In the genomic region with DNA sequence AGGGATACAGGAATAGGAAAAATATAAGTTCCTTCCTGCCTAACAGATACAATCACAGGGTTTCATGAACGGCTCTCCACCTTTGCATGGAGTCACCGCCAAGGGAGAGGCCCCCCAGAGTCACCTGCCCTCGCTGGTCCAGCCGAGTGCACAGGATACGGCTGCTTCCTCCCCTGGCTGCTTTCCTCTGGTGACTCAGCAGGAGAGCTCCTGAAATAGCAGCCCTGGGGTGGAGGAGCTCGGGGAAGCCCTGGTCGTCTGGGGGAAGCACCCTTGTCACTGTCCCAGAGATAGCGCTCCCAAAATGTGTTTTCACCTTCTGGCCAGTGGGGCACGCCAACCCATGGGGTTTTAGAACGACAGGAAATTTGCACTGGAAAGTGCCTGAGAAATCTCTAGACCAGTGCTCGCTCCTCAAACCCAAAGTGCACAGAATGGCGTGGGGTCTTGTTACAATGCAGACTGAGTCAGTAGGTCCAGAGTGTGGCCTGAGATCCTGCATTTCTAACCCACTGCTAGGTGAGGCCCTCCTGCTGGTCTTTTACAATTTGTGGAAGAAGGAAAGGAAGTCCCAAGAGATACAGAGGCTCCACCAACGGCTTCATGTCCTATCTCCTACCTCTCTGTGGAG, we compare ENCODE assay signal across 1 cellular context.
TF ChIP-seq lines count a peak whose summit lies in the region.

No MANE protein-coding gene starts in this region.

TF ChIP-seq in HepG2, 621 proteins besides CTCF, POLR2A, EP300 and RAD21 (continued from another document and continues in another):
- TF ChIP-seq, protein P1, sequence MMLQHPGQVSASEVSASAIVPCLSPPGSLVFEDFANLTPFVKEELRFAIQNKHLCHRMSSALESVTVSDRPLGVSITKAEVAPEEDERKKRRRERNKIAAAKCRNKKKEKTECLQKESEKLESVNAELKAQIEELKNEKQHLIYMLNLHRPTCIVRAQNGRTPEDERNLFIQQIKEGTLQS (CRISPR knock-in tag; IDR thresholded peaks at IDR 0.05): no peak
- TF ChIP-seq RBM22 (optimal IDR thresholded peaks at IDR 0.05; ENCODE audit: low read length): no peak
- TF ChIP-seq THYN1 (CRISPR knock-in tag; IDR thresholded peaks at IDR 0.05; ENCODE audit: borderline replicate concordance, low read depth): no peak
- TF ChIP-seq ZNF138 (CRISPR knock-in tag; IDR thresholded peaks at IDR 0.05; ENCODE audit: low read depth): no peak
- TF ChIP-seq MTA1 (CRISPR knock-in tag; IDR thresholded peaks at IDR 0.05; ENCODE audit: borderline replicate concordance): no peak
- TF ChIP-seq SNAPC2 (CRISPR knock-in tag; IDR thresholded peaks at IDR 0.05): no peak
- TF ChIP-seq ZBTB8A (CRISPR knock-in tag; IDR thresholded peaks at IDR 0.05; ENCODE audit: borderline replicate concordance, low read depth): no peak
- TF ChIP-seq STAG1 (CRISPR knock-in tag; IDR thresholded peaks at IDR 0.05): 0 out of 2 replicates have a peak, but pooled peaks have one; percentile 14
- TF ChIP-seq, protein P2, sequence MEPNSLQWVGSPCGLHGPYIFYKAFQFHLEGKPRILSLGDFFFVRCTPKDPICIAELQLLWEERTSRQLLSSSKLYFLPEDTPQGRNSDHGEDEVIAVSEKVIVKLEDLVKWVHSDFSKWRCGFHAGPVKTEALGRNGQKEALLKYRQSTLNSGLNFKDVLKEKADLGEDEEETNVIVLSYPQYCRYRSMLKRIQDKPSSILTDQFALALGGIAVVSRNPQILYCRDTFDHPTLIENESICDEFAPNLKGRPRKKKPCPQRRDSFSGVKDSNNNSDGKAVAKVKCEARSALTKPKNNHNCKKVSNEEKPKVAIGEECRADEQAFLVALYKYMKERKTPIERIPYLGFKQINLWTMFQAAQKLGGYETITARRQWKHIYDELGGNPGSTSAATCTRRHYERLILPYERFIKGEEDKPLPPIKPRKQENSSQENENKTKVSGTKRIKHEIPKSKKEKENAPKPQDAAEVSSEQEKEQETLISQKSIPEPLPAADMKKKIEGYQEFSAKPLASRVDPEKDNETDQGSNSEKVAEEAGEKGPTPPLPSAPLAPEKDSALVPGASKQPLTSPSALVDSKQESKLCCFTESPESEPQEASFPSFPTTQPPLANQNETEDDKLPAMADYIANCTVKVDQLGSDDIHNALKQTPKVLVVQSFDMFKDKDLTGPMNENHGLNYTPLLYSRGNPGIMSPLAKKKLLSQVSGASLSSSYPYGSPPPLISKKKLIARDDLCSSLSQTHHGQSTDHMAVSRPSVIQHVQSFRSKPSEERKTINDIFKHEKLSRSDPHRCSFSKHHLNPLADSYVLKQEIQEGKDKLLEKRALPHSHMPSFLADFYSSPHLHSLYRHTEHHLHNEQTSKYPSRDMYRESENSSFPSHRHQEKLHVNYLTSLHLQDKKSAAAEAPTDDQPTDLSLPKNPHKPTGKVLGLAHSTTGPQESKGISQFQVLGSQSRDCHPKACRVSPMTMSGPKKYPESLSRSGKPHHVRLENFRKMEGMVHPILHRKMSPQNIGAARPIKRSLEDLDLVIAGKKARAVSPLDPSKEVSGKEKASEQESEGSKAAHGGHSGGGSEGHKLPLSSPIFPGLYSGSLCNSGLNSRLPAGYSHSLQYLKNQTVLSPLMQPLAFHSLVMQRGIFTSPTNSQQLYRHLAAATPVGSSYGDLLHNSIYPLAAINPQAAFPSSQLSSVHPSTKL (CRISPR knock-in tag; IDR thresholded peaks at IDR 0.05): peak; percentile 32; the same call in 1 of the 2 replicates
- TF ChIP-seq ZBTB7B (CRISPR knock-in tag; IDR thresholded peaks at IDR 0.05): no peak
- TF ChIP-seq KAT7 (CRISPR knock-in tag; IDR thresholded peaks at IDR 0.05; ENCODE audit: borderline replicate concordance): no peak
- TF ChIP-seq, protein P3, sequence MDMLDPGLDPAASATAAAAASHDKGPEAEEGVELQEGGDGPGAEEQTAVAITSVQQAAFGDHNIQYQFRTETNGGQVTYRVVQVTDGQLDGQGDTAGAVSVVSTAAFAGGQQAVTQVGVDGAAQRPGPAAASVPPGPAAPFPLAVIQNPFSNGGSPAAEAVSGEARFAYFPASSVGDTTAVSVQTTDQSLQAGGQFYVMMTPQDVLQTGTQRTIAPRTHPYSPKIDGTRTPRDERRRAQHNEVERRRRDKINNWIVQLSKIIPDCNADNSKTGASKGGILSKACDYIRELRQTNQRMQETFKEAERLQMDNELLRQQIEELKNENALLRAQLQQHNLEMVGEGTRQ (IDR thresholded peaks at IDR 0.05; ENCODE audit: low read depth, low read length): no peak
- TF ChIP-seq, protein P3 (CRISPR knock-in tag; IDR thresholded peaks at IDR 0.05; ENCODE audit: borderline replicate concordance): no peak
- TF ChIP-seq TMF1 (CRISPR knock-in tag; IDR thresholded peaks at IDR 0.05; ENCODE audit: low read depth): no peak
- TF ChIP-seq MAFK (conservative IDR thresholded peaks at IDR 0.05 in 1 of 2, IDR thresholded peaks at IDR 0.05 in 1 of 2; ENCODE audit: low read length in 2 of 2): peak in 1 of 2 experiments; percentile 33; a peak in 1 of 4 replicates
- TF ChIP-seq TBL1XR1 (IDR thresholded peaks at IDR 0.05; ENCODE audit: borderline replicate concordance, low read length, partially characterized antibody): no peak
- TF ChIP-seq MBNL3 (CRISPR knock-in tag; conservative IDR thresholded peaks at IDR 0.05): no peak
- TF ChIP-seq AKAP8 (CRISPR knock-in tag; IDR thresholded peaks at IDR 0.05): no peak
- TF ChIP-seq SP4 (CRISPR knock-in tag; IDR thresholded peaks at IDR 0.05): 0 out of 2 replicates have a peak, but pooled peaks have one; percentile 32
- TF ChIP-seq GABPB1 (CRISPR knock-in tag; IDR thresholded peaks at IDR 0.05): 0 out of 2 replicates have a peak, but pooled peaks have one; percentile 21
- TF ChIP-seq FOSL1 (CRISPR knock-in tag; IDR thresholded peaks at IDR 0.05; ENCODE audit: borderline replicate concordance): no peak
- TF ChIP-seq, protein P4, sequence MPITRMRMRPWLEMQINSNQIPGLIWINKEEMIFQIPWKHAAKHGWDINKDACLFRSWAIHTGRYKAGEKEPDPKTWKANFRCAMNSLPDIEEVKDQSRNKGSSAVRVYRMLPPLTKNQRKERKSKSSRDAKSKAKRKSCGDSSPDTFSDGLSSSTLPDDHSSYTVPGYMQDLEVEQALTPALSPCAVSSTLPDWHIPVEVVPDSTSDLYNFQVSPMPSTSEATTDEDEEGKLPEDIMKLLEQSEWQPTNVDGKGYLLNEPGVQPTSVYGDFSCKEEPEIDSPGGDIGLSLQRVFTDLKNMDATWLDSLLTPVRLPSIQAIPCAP (CRISPR knock-in tag; IDR thresholded peaks at IDR 0.05; ENCODE audit: low read depth): no peak
- 0 out of 2 replicates have a peak, but pooled peaks have one; percentile 20 for TF ChIP-seq RARA (CRISPR knock-in tag; IDR thresholded peaks at IDR 0.05)
- TF ChIP-seq, protein P5, sequence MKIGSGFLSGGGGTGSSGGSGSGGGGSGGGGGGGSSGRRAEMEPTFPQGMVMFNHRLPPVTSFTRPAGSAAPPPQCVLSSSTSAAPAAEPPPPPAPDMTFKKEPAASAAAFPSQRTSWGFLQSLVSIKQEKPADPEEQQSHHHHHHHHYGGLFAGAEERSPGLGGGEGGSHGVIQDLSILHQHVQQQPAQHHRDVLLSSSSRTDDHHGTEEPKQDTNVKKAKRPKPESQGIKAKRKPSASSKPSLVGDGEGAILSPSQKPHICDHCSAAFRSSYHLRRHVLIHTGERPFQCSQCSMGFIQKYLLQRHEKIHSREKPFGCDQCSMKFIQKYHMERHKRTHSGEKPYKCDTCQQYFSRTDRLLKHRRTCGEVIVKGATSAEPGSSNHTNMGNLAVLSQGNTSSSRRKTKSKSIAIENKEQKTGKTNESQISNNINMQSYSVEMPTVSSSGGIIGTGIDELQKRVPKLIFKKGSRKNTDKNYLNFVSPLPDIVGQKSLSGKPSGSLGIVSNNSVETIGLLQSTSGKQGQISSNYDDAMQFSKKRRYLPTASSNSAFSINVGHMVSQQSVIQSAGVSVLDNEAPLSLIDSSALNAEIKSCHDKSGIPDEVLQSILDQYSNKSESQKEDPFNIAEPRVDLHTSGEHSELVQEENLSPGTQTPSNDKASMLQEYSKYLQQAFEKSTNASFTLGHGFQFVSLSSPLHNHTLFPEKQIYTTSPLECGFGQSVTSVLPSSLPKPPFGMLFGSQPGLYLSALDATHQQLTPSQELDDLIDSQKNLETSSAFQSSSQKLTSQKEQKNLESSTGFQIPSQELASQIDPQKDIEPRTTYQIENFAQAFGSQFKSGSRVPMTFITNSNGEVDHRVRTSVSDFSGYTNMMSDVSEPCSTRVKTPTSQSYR (CRISPR knock-in tag; IDR thresholded peaks at IDR 0.05; ENCODE audit: borderline replicate concordance): no peak
- TF ChIP-seq ARID2 (CRISPR knock-in tag; IDR thresholded peaks at IDR 0.05; ENCODE audit: borderline replicate concordance): no peak
- TF ChIP-seq SMAD3 (CRISPR knock-in tag; IDR thresholded peaks at IDR 0.05): 0 out of 2 replicates have a peak, but pooled peaks have one; percentile 25
- TF ChIP-seq, protein P6, sequence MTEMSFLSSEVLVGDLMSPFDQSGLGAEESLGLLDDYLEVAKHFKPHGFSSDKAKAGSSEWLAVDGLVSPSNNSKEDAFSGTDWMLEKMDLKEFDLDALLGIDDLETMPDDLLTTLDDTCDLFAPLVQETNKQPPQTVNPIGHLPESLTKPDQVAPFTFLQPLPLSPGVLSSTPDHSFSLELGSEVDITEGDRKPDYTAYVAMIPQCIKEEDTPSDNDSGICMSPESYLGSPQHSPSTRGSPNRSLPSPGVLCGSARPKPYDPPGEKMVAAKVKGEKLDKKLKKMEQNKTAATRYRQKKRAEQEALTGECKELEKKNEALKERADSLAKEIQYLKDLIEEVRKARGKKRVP (CRISPR knock-in tag; IDR thresholded peaks at IDR 0.05): no peak
- no peak for TF ChIP-seq SMYD3 (CRISPR knock-in tag; IDR thresholded peaks at IDR 0.05)
- no peak for TF ChIP-seq TP53 (CRISPR knock-in tag; conservative IDR thresholded peaks at IDR 0.05)
- TF ChIP-seq ZFP36 (IDR thresholded peaks at IDR 0.05; ENCODE audit: borderline replicate concordance, low read depth, low read length, partially characterized antibody): no peak
- 0 out of 2 replicates have a peak, but pooled peaks have one; percentile 40 for TF ChIP-seq ZNF501 (CRISPR knock-in tag; IDR thresholded peaks at IDR 0.05)
- TF ChIP-seq FOXK1 (CRISPR knock-in tag; IDR thresholded peaks at IDR 0.05; ENCODE audit: borderline replicate concordance, low read depth): no peak
- TF ChIP-seq, protein P7, sequence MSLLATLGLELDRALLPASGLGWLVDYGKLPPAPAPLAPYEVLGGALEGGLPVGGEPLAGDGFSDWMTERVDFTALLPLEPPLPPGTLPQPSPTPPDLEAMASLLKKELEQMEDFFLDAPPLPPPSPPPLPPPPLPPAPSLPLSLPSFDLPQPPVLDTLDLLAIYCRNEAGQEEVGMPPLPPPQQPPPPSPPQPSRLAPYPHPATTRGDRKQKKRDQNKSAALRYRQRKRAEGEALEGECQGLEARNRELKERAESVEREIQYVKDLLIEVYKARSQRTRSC (CRISPR knock-in tag; IDR thresholded peaks at IDR 0.05; ENCODE audit: low read depth): no peak
- TF ChIP-seq, protein P8, sequence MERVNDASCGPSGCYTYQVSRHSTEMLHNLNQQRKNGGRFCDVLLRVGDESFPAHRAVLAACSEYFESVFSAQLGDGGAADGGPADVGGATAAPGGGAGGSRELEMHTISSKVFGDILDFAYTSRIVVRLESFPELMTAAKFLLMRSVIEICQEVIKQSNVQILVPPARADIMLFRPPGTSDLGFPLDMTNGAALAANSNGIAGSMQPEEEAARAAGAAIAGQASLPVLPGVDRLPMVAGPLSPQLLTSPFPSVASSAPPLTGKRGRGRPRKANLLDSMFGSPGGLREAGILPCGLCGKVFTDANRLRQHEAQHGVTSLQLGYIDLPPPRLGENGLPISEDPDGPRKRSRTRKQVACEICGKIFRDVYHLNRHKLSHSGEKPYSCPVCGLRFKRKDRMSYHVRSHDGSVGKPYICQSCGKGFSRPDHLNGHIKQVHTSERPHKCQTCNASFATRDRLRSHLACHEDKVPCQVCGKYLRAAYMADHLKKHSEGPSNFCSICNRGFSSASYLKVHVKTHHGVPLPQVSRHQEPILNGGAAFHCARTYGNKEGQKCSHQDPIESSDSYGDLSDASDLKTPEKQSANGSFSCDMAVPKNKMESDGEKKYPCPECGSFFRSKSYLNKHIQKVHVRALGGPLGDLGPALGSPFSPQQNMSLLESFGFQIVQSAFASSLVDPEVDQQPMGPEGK (CRISPR knock-in tag; IDR thresholded peaks at IDR 0.05): peak; percentile 24; the same call in 1 of the 2 replicates
- TF ChIP-seq NFE2L2 (IDR thresholded peaks at IDR 0.05; ENCODE audit: low read length): peak; percentile 46; the same call in 1 of the 2 replicates
- TF ChIP-seq ZNF549 (CRISPR knock-in tag; IDR thresholded peaks at IDR 0.05): no peak
- TF ChIP-seq, protein P9, sequence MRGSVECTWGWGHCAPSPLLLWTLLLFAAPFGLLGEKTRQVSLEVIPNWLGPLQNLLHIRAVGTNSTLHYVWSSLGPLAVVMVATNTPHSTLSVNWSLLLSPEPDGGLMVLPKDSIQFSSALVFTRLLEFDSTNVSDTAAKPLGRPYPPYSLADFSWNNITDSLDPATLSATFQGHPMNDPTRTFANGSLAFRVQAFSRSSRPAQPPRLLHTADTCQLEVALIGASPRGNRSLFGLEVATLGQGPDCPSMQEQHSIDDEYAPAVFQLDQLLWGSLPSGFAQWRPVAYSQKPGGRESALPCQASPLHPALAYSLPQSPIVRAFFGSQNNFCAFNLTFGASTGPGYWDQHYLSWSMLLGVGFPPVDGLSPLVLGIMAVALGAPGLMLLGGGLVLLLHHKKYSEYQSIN (CRISPR knock-in tag; IDR thresholded peaks at IDR 0.05; ENCODE audit: borderline replicate concordance): no peak
- TF ChIP-seq ELF4 (CRISPR knock-in tag; IDR thresholded peaks at IDR 0.05; ENCODE audit: borderline replicate concordance): no peak
